Comparison of ENCODE assay signal across 10 cellular contexts in genomic region chr14:58747181-58747580, GRCh38.
DNase-seq lines count a peak whose midpoint lies in the region; ATAC-seq, FAIRE-seq and TF ChIP-seq lines count a peak whose summit lies in the region.
"Had no signal": no experiment of that assay in that cellular context is flagged by ENCODE, and none has a peak within 500 bp of the region (broad histone marks: within the 10 kb centered on the region; RNA-seq: fewer than 3 reads in every experiment).

No MANE protein-coding gene starts in this region.

- in situ Hi-C loops in brain microvascular endothelial cell (cut with HindIII; ENCODE audit: low pct_ligation_motif_present, low sequenced_read_pairs): no loop called here
- in situ Hi-C loops in HepG2 (cut with HindIII; ENCODE audit: extremely low pct_ligation_motif_present, low pct_unique_long_range_greater_than_20kb): no loop called here

- no peak for TF ChIP-seq CTCF in brain microvascular endothelial cell (IDR thresholded peaks at IDR 0.05; ENCODE audit: low read depth, low read length, missing control alignments)
- no peak for TF ChIP-seq CTCF in HepG2 (CRISPR knock-in tag; IDR thresholded peaks at IDR 0.05)
- no peak for TF ChIP-seq CTCF in upper lobe of right lung (IDR thresholded peaks at IDR 0.05)
- no peak for TF ChIP-seq CTCF in GM10266 (IDR thresholded peaks at IDR 0.05; ENCODE audit: control insufficient read depth, insufficient read depth, low read depth, missing control alignments)

- H3K27me3 ChIP-seq in brain microvascular endothelial cell (replicated peaks) (no peaks in the 10 kb centered on the region), HepG2 (ENCODE audit: control insufficient read depth in 1 of 2, insufficient read depth in 2 of 2, low read length in 2 of 2) (no peaks in the 10 kb centered on the region), upper lobe of right lung (no peaks in the 10 kb centered on the region)

- H3K4me3 ChIP-seq in brain microvascular endothelial cell (ENCODE audit: low read depth, low read length) (no peak overlapping the region), HepG2 (replicated peaks in 1 of 3; ENCODE audit: insufficient read depth in 1 of 3, low read depth in 2 of 3, low read length in 3 of 3) (no peak overlapping the region), upper lobe of right lung (no peak overlapping the region)
- H3K4me3 ChIP-seq: SK-N-MC had no signal

- no peaks in the 10 kb centered on the region for H4K20me1 ChIP-seq in HepG2 (ENCODE audit: insufficient read depth, low read length)

- POLR2A ChIA-PET in HepG2 (lab: Yijun Ruan, JAX): no interaction called here

- CTCF ChIA-PET in HepG2 (lab: Yijun Ruan, JAX; ENCODE audit: low intra/inter-chr PET ratio, low total read pairs): no interaction called here

- no peak overlapping the region for H3K9ac ChIP-seq in HepG2 (ENCODE audit: insufficient read depth, low read depth, low read length)

- 16% methylated on average over 7 of the region's 7 CpGs for WGBS in HepG2 (ENCODE audit: low lambda C conversion rate)

- H3K9me3 ChIP-seq in HepG2 (ENCODE audit: low read length) (no peaks in the 10 kb centered on the region), upper lobe of right lung (no peaks in the 10 kb centered on the region)

- no peak for TF ChIP-seq POLR2A in HepG2 (IDR thresholded peaks at IDR 0.05; ENCODE audit: insufficient read depth in 1 of 2, low read depth in 2 of 2, low read length in 2 of 2)

- H3K4me2 ChIP-seq in HepG2 (ENCODE audit: low read depth, low read length): no peak overlapping the region

- H3K36me3 ChIP-seq in brain microvascular endothelial cell (replicated peaks) (no peaks in the 10 kb centered on the region), HepG2 (replicated peaks in 1 of 2; ENCODE audit: control insufficient read depth in 1 of 2, insufficient read depth in 2 of 2, low read length in 2 of 2) (no peaks in the 10 kb centered on the region), upper lobe of right lung (no peaks in the 10 kb centered on the region)

- FAIRE-seq in HepG2 (lab: Jason Lieb, UNC): no peak

- DNase-seq in LHCN-M2 (ENCODE audit: low read depth) (peak; percentile 89), brain microvascular endothelial cell (peak; percentile 68), HepG2 (ENCODE audit: low spot score) (no peak), upper lobe of right lung (peak; percentile 73), GM10266 (ENCODE audit: extremely low spot score) (no peak)
- DNase-seq: activated CD8-positive, alpha-beta memory T cell treated with anti-CD3 and anti-CD28 coated beads, Interleukin-2, amount 50 U/mL, for 48 hours had no signal

- no peak for TF ChIP-seq RAD21 in HepG2 (CRISPR knock-in tag; IDR thresholded peaks at IDR 0.05)

- no TSS peak for BruUV-seq in HepG2 (replicated peaks; lab: Mats Ljungman, UMichigan)

- H3K27ac ChIP-seq in brain microvascular endothelial cell (peak overlapping the region; percentile 44), HepG2 (ENCODE audit: extremely low read length, insufficient read depth, low read length) (no peak overlapping the region), upper lobe of right lung (peak overlapping the region; percentile 63)
- H3K27ac ChIP-seq: SK-N-MC had no signal

- H2AFZ ChIP-seq in HepG2 (ENCODE audit: low read length): no peak overlapping the region

- H3K79me2 ChIP-seq in HepG2 (ENCODE audit: insufficient read depth, low read length): no peaks in the 10 kb centered on the region

- intact Hi-C loops in HepG2 (cut with micrococcal nuclease; ENCODE audit: unreplicated experiment): no loop called here
- intact Hi-C loops in upper lobe of right lung (cut with DNase I): no loop called here

- ATAC-seq in HepG2 (no peak), upper lobe of right lung (peak; percentile 89), GM19463 (IDR thresholded peaks at IDR 0.05; ENCODE audit: unreplicated experiment) (no peak), GM19035 (IDR thresholded peaks at IDR 0.05; ENCODE audit: unreplicated experiment) (no peak), GM21786 (IDR thresholded peaks at IDR 0.05; ENCODE audit: unreplicated experiment) (no peak)

- no peak for TF ChIP-seq EP300 in HepG2 (IDR thresholded peaks at IDR 0.05; ENCODE audit: low read depth in 2 of 2, low read length in 2 of 2)
- no peak for TF ChIP-seq EP300 in HepG2 (CRISPR knock-in tag; IDR thresholded peaks at IDR 0.05; ENCODE audit: borderline replicate concordance)

- no peaks in the 10 kb centered on the region for H3K4me1 ChIP-seq in HepG2 (ENCODE audit: insufficient read depth, low read length)
- peaks cover 48% of the 10 kb centered on the region for H3K4me1 ChIP-seq in upper lobe of right lung

TF ChIP-seq in HepG2, 621 proteins besides CTCF, POLR2A, EP300 and RAD21:
- peak; percentile 70 for TF ChIP-seq CEBPB (IDR thresholded peaks at IDR 0.05; ENCODE audit: borderline replicate concordance, low read depth, low read length)
- TF ChIP-seq SMARCC2 (IDR thresholded peaks at IDR 0.05): no peak
TF ChIP-seq in HepG2: peak in this region for 1.

Comparison
In these comparisons a context has a peak if more than half of its experiments do, and no peak if none do; other contexts are left out.
1. DNase-seq: peak in LHCN-M2 (single experiment), brain microvascular endothelial cell (single experiment) and upper lobe of right lung (single experiment); none in HepG2 (single experiment) and GM10266 (single experiment).